ENCODE assay signal across 1 cellular context in the genomic region with DNA sequence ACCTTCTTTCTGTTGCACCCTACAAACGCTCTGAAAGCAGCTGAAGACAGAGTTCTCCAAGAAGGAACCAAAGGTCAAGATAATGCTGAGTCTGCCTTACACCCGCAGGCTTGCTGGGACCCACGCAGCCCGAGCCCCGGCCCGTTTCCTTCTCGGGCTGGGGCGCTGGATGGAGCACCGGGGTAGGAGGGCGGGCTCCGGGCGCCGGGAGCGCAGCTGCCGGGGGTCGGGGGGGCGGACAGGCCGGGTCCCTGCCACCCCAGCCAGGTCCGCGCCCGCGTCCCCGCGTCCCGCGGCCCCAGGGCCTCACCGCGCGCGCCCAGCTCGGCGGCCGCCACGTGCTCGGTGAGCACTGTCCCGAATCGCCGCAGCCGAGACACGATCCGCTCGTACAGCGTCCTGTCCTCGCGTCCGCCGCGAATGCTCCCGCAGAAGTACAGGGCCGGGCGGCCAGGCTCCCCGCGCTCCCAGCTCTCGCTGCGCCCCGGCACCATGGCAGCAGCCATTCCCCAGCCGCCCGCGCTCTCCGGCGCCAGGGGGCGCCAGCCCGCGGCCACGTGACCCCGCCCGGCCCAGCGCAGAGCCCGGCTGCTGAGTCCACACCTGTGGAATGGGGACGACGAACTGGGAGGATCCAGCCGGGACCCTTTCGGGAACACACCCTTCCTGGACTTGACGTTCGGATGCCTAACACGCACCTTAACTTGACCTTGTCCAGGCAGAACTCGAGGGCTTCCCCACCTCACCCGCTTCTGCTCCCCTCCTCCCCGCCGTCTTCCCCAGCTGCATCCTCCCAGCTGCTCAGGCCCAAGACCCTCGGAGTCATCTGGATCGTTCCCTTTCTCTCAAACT.
A peak's percentile ranks its signal among the peaks of the same experiment; 100 is the strongest.
TF ChIP-seq lines count a peak whose summit lies in the region.

A gene with protein sequence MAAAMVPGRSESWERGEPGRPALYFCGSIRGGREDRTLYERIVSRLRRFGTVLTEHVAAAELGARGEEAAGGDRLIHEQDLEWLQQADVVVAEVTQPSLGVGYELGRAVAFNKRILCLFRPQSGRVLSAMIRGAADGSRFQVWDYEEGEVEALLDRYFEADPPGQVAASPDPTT (minus strand): TSS at position 531 of the 852 bp plus-strand sequence. CDS start 25 bp downstream, at position 506.

TF ChIP-seq in HepG2, 621 proteins besides CTCF, POLR2A, EP300 and RAD21 (continued from another document and continues in another):
- TF ChIP-seq, protein P1, sequence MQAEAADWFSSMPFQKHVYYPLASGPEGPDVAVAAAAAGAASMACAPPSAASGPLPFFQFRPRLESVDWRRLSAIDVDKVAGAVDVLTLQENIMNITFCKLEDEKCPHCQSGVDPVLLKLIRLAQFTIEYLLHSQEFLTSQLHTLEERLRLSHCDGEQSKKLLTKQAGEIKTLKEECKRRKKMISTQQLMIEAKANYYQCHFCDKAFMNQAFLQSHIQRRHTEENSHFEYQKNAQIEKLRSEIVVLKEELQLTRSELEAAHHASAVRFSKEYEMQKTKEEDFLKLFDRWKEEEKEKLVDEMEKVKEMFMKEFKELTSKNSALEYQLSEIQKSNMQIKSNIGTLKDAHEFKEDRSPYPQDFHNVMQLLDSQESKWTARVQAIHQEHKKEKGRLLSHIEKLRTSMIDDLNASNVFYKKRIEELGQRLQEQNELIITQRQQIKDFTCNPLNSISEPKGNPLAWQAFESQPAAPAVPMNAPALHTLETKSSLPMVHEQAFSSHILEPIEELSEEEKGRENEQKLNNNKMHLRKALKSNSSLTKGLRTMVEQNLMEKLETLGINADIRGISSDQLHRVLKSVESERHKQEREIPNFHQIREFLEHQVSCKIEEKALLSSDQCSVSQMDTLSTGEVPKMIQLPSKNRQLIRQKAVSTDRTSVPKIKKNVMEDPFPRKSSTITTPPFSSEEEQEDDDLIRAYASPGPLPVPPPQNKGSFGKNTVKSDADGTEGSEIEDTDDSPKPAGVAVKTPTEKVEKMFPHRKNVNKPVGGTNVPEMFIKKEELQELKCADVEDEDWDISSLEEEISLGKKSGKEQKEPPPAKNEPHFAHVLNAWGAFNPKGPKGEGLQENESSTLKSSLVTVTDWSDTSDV (CRISPR knock-in tag; IDR thresholded peaks at IDR 0.05): peak; percentile 86
- TF ChIP-seq FOXA1 (IDR thresholded peaks at IDR 0.05): no peak
- TF ChIP-seq FOXA1 (CRISPR knock-in tag; IDR thresholded peaks at IDR 0.05): peak; percentile 13; the same call in 1 of the 2 replicates
- TF ChIP-seq RFXANK (CRISPR knock-in tag; IDR thresholded peaks at IDR 0.05): 0 out of 2 replicates have a peak, but pooled peaks have one; percentile 82
- TF ChIP-seq ZNF709 (CRISPR knock-in tag; IDR thresholded peaks at IDR 0.05): peak; percentile 94
- no peak for TF ChIP-seq MTF1 (CRISPR knock-in tag; IDR thresholded peaks at IDR 0.05)
- TF ChIP-seq, protein P2, sequence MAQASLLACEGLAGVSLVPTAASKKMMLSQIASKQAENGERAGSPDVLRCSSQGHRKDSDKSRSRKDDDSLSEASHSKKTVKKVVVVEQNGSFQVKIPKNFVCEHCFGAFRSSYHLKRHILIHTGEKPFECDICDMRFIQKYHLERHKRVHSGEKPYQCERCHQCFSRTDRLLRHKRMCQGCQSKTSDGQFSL (CRISPR knock-in tag; IDR thresholded peaks at IDR 0.05): no peak; the same call in 1 of the 2 replicates
- TF ChIP-seq SMAD9 (CRISPR knock-in tag; IDR thresholded peaks at IDR 0.05): 0 out of 2 replicates have a peak, but pooled peaks have one; percentile 44
- TF ChIP-seq, protein P3, sequence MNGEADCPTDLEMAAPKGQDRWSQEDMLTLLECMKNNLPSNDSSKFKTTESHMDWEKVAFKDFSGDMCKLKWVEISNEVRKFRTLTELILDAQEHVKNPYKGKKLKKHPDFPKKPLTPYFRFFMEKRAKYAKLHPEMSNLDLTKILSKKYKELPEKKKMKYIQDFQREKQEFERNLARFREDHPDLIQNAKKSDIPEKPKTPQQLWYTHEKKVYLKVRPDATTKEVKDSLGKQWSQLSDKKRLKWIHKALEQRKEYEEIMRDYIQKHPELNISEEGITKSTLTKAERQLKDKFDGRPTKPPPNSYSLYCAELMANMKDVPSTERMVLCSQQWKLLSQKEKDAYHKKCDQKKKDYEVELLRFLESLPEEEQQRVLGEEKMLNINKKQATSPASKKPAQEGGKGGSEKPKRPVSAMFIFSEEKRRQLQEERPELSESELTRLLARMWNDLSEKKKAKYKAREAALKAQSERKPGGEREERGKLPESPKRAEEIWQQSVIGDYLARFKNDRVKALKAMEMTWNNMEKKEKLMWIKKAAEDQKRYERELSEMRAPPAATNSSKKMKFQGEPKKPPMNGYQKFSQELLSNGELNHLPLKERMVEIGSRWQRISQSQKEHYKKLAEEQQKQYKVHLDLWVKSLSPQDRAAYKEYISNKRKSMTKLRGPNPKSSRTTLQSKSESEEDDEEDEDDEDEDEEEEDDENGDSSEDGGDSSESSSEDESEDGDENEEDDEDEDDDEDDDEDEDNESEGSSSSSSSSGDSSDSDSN (CRISPR knock-in tag; IDR thresholded peaks at IDR 0.05): peak; percentile 93; the same call in 1 of the 2 replicates
- TF ChIP-seq ZNF598 (CRISPR knock-in tag; IDR thresholded peaks at IDR 0.05; ENCODE audit: borderline replicate concordance): no peak
- TF ChIP-seq KLF11 (CRISPR knock-in tag; IDR thresholded peaks at IDR 0.05): no peak
- TF ChIP-seq ZNF260 (CRISPR knock-in tag; IDR thresholded peaks at IDR 0.05; ENCODE audit: borderline replicate concordance, low read depth): no peak
- TF ChIP-seq CREB1 (IDR thresholded peaks at IDR 0.05): no peak
- no peak for TF ChIP-seq CREB1 (CRISPR knock-in tag; IDR thresholded peaks at IDR 0.05)
- TF ChIP-seq, protein P4, sequence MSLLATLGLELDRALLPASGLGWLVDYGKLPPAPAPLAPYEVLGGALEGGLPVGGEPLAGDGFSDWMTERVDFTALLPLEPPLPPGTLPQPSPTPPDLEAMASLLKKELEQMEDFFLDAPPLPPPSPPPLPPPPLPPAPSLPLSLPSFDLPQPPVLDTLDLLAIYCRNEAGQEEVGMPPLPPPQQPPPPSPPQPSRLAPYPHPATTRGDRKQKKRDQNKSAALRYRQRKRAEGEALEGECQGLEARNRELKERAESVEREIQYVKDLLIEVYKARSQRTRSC (CRISPR knock-in tag; IDR thresholded peaks at IDR 0.05; ENCODE audit: low read depth): no peak
- TF ChIP-seq BORCS8-MEF2B (CRISPR knock-in tag; IDR thresholded peaks at IDR 0.05): peak; percentile 88
- TF ChIP-seq ZNF234 (CRISPR knock-in tag; conservative IDR thresholded peaks at IDR 0.05): peak; percentile 92
- TF ChIP-seq DR1 (CRISPR knock-in tag; IDR thresholded peaks at IDR 0.05): no peak
- TF ChIP-seq, protein P5, sequence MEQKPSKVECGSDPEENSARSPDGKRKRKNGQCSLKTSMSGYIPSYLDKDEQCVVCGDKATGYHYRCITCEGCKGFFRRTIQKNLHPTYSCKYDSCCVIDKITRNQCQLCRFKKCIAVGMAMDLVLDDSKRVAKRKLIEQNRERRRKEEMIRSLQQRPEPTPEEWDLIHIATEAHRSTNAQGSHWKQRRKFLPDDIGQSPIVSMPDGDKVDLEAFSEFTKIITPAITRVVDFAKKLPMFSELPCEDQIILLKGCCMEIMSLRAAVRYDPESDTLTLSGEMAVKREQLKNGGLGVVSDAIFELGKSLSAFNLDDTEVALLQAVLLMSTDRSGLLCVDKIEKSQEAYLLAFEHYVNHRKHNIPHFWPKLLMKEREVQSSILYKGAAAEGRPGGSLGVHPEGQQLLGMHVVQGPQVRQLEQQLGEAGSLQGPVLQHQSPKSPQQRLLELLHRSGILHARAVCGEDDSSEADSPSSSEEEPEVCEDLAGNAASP (CRISPR knock-in tag; IDR thresholded peaks at IDR 0.05; ENCODE audit: borderline replicate concordance): peak; percentile 64; the same call in 1 of the 2 replicates
- peak; percentile 81; the same call in 1 of the 2 replicates for TF ChIP-seq KLF13 (CRISPR knock-in tag; IDR thresholded peaks at IDR 0.05)
- peak; percentile 92; the same call in 1 of the 2 replicates for TF ChIP-seq KLF12 (CRISPR knock-in tag; IDR thresholded peaks at IDR 0.05; ENCODE audit: borderline replicate concordance)
- TF ChIP-seq ZNF256 (CRISPR knock-in tag; conservative IDR thresholded peaks at IDR 0.05): 0 out of 2 replicates have a peak, but pooled peaks have one; percentile 23
- TF ChIP-seq SP2 (CRISPR knock-in tag; IDR thresholded peaks at IDR 0.05): peak; percentile 54; the same call in 1 of the 2 replicates
- no peak for TF ChIP-seq ZNF615 (CRISPR knock-in tag; IDR thresholded peaks at IDR 0.05; ENCODE audit: borderline replicate concordance)
- TF ChIP-seq, protein P6, sequence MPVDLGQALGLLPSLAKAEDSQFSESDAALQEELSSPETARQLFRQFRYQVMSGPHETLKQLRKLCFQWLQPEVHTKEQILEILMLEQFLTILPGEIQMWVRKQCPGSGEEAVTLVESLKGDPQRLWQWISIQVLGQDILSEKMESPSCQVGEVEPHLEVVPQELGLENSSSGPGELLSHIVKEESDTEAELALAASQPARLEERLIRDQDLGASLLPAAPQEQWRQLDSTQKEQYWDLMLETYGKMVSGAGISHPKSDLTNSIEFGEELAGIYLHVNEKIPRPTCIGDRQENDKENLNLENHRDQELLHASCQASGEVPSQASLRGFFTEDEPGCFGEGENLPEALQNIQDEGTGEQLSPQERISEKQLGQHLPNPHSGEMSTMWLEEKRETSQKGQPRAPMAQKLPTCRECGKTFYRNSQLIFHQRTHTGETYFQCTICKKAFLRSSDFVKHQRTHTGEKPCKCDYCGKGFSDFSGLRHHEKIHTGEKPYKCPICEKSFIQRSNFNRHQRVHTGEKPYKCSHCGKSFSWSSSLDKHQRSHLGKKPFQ (CRISPR knock-in tag; IDR thresholded peaks at IDR 0.05; ENCODE audit: insufficient replicate concordance): peak; percentile 78
- TF ChIP-seq ZNF501 (CRISPR knock-in tag; IDR thresholded peaks at IDR 0.05): peak; percentile 57; the same call in 1 of the 2 replicates
- TF ChIP-seq GATA4 (IDR thresholded peaks at IDR 0.05; ENCODE audit: borderline replicate concordance, low read depth): no peak
- TF ChIP-seq ZNF879 (CRISPR knock-in tag; IDR thresholded peaks at IDR 0.05): peak; percentile 91
- no peak for TF ChIP-seq ATF7 (IDR thresholded peaks at IDR 0.05)
- TF ChIP-seq ATF7 (CRISPR knock-in tag; IDR thresholded peaks at IDR 0.05): peak; percentile 28; the same call in 1 of the 2 replicates
- peak; percentile 64; the same call in 1 of the 2 replicates for TF ChIP-seq FOXC1 (CRISPR knock-in tag; IDR thresholded peaks at IDR 0.05; ENCODE audit: borderline replicate concordance)
- TF ChIP-seq ZNF772 (CRISPR knock-in tag; IDR thresholded peaks at IDR 0.05): peak; percentile 80; the same call in 1 of the 2 replicates
- peak; percentile 21; the same call in 1 of the 2 replicates for TF ChIP-seq ZNF510 (CRISPR knock-in tag; IDR thresholded peaks at IDR 0.05; ENCODE audit: low read depth)
- TF ChIP-seq MEF2D (CRISPR knock-in tag; IDR thresholded peaks at IDR 0.05): no peak
- TF ChIP-seq ZNF263 (CRISPR knock-in tag; IDR thresholded peaks at IDR 0.05): peak; percentile 96
- TF ChIP-seq CENPT (CRISPR knock-in tag; IDR thresholded peaks at IDR 0.05; ENCODE audit: low read depth): peak; percentile 94
- peak; percentile 49; the same call in 1 of the 2 replicates for TF ChIP-seq TOE1 (CRISPR knock-in tag; IDR thresholded peaks at IDR 0.05)
- TF ChIP-seq, protein P7, sequence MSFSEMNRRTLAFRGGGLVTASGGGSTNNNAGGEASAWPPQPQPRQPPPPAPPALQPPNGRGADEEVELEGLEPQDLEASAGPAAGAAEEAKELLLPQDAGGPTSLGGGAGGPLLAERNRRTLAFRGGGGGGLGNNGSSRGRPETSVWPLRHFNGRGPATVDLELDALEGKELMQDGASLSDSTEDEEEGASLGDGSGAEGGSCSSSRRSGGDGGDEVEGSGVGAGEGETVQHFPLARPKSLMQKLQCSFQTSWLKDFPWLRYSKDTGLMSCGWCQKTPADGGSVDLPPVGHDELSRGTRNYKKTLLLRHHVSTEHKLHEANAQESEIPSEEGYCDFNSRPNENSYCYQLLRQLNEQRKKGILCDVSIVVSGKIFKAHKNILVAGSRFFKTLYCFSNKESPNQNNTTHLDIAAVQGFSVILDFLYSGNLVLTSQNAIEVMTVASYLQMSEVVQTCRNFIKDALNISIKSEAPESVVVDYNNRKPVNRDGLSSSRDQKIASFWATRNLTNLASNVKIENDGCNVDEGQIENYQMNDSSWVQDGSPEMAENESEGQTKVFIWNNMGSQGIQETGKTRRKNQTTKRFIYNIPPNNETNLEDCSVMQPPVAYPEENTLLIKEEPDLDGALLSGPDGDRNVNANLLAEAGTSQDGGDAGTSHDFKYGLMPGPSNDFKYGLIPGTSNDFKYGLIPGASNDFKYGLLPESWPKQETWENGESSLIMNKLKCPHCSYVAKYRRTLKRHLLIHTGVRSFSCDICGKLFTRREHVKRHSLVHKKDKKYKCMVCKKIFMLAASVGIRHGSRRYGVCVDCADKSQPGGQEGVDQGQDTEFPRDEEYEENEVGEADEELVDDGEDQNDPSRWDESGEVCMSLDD (CRISPR knock-in tag; IDR thresholded peaks at IDR 0.05; ENCODE audit: borderline replicate concordance): peak; percentile 88
- TF ChIP-seq, protein P8, sequence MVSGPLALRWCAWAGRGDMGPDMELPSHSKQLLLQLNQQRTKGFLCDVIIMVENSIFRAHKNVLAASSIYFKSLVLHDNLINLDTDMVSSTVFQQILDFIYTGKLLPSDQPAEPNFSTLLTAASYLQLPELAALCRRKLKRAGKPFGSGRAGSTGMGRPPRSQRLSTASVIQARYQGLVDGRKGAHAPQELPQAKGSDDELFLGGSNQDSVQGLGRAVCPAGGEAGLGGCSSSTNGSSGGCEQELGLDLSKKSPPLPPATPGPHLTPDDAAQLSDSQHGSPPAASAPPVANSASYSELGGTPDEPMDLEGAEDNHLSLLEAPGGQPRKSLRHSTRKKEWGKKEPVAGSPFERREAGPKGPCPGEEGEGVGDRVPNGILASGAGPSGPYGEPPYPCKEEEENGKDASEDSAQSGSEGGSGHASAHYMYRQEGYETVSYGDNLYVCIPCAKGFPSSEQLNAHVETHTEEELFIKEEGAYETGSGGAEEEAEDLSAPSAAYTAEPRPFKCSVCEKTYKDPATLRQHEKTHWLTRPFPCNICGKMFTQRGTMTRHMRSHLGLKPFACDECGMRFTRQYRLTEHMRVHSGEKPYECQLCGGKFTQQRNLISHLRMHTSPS (CRISPR knock-in tag; IDR thresholded peaks at IDR 0.05; ENCODE audit: low read depth): peak; percentile 21; the same call in 1 of the 2 replicates
- TF ChIP-seq REPIN1 (CRISPR knock-in tag; IDR thresholded peaks at IDR 0.05; ENCODE audit: borderline replicate concordance, low read depth): peak; percentile 91
- no peak for TF ChIP-seq ZFP82 (CRISPR knock-in tag; IDR thresholded peaks at IDR 0.05; ENCODE audit: borderline replicate concordance)
- peak; percentile 57; the same call in 1 of the 2 replicates for TF ChIP-seq KDM1A (CRISPR knock-in tag; IDR thresholded peaks at IDR 0.05)
- TF ChIP-seq, protein P9, sequence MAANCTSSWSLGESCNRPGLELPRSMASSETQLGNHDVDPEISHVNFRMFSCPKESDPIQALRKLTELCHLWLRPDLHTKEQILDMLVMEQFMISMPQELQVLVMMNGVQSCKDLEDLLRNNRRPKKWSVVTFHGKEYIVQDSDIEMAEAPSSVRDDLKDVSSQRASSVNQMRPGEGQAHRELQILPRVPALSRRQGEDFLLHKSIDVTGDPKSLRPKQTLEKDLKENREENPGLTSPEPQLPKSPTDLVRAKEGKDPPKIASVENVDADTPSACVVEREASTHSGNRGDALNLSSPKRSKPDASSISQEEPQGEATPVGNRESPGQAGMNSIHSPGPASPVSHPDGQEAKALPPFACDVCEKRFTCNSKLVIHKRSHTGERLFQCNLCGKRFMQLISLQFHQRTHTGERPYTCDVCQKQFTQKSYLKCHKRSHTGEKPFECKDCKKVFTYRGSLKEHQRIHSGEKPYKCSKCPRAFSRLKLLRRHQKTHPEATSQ (CRISPR knock-in tag; IDR thresholded peaks at IDR 0.05; ENCODE audit: borderline replicate concordance): peak; percentile 64
- TF ChIP-seq TBP (CRISPR knock-in tag; IDR thresholded peaks at IDR 0.05): no peak
